ENCODE assay signal across 8 cellular contexts in genomic region chr16:84144301-84144858, GRCh38. TPM values are rescaled to one million over a fixed set of nuclear protein-coding genes. Genes with fewer than 3 reads are reported as not detected.
DNase-seq lines count a peak whose midpoint lies in the region; ATAC-seq and TF ChIP-seq lines count a peak whose summit lies in the region.

No MANE protein-coding gene starts in this region.

- no peaks in the 10 kb centered on the region for H3K36me3 ChIP-seq in WERI-Rb-1

- ATAC-seq in HG03460 (IDR thresholded peaks at IDR 0.05; ENCODE audit: unreplicated experiment) (peak; percentile 31), left lobe of liver (peak; percentile 64), HG02759 (IDR thresholded peaks at IDR 0.05; ENCODE audit: unreplicated experiment) (no peak)

- no peaks in the 10 kb centered on the region for H3K27me3 ChIP-seq in WERI-Rb-1 (ENCODE audit: insufficient read depth, low read depth, severe bottlenecking)

- POLR2A ChIA-PET in GM10248 (lab: Yijun Ruan, JAX) = interaction anchor here (1.0 kb wide), 1 partner anchor 25 kb away, joined by 4 read pairs; no protein-coding TSS in a partner anchor

- no peaks in the 10 kb centered on the region for H3K9me3 ChIP-seq in WERI-Rb-1 (ENCODE audit: severe bottlenecking)

- CTCF ChIA-PET in GM10248 (lab: Yijun Ruan, JAX) = interaction anchor here (0.8 to 2.2 kb wide), 5 partner anchors 11 to 60 kb away, joined by 3 to 6 read pairs (median 4); partner anchors contain the start of genes MBTPS1 and TAF1C

- peak overlapping the region; percentile 52 for H3K4me3 ChIP-seq in WERI-Rb-1 (ENCODE audit: low read depth, low read length)

- TF ChIP-seq CTCF in GM10248 (IDR thresholded peaks at IDR 0.05; ENCODE audit: control extremely low read depth, extremely low read depth, low read depth, missing control alignments) = peak; percentile 22
- 0 out of 2 replicates have a peak, but pooled peaks have one; percentile 16 for TF ChIP-seq CTCF in WERI-Rb-1 (IDR thresholded peaks at IDR 0.05; ENCODE audit: low read depth, low read length)

- peak; percentile 46 for DNase-seq in GM10248 (ENCODE audit: extremely low spot score)
- DNase-seq in WERI-Rb-1 = peak; percentile 14
- DNase-seq in central memory CD4-positive, alpha-beta T cell = peak; percentile 31
- DNase-seq in left lobe of liver (ENCODE audit: low spot score) = peak; percentile 47
- DNase-seq in stimulated activated CD4-positive, alpha-beta T cell treated with anti-CD3 and anti-CD28 coated beads, Interleukin-4, amount 100 ng/mL, for 24 hours = peak; percentile 38
- no peak for DNase-seq in NCI-H226

- H3K27ac ChIP-seq in WERI-Rb-1 = peak overlapping the region; percentile 69

RNA-seq across cellular contexts. Expression of gene HSDL1, which starts 0.6 kb away (rescaled TPM):
- 4.7 TPM for total RNA-seq in left lobe of liver

RNA-seq across cellular contexts. Expression of gene DNAAF1, which starts 0.7 kb away (rescaled TPM):
- total RNA-seq in left lobe of liver = not detected

RNA-seq across cellular contexts. Expression of gene MBTPS1, which starts 27.6 kb away (rescaled TPM):
- total RNA-seq in left lobe of liver = 41.3 TPM

RNA-seq across cellular contexts. Expression of gene TAF1C, which starts 42.5 kb away (rescaled TPM):
- 19.9 TPM for total RNA-seq in left lobe of liver

RNA-seq across cellular contexts. Expression of gene ADAD2, which starts 46.6 kb away (rescaled TPM):
- not detected for total RNA-seq in left lobe of liver
